8 cellular contexts compared by ENCODE assay signal in genomic region chr6:79536615-79536968, GRCh38. TPM values are rescaled to one million over a fixed set of nuclear protein-coding genes. Genes with fewer than 3 reads are reported as not detected.
DNase-seq lines count a peak whose midpoint lies in the region; ATAC-seq and TF ChIP-seq lines count a peak whose summit lies in the region.

No MANE protein-coding gene starts in this region.

- TF ChIP-seq CTCF in adrenal gland (IDR thresholded peaks at IDR 0.05): no peak

- H3K27ac ChIP-seq in adrenal gland: peak overlapping the region; percentile 31 to 91 (median 85)
- no peak overlapping the region for H3K27ac ChIP-seq in iPS-18a (ENCODE audit: low read length)

- intact Hi-C loops in adrenal gland (cut with DNase I): no loop called here

- DNase-seq in NCI-H345 (lab: John Stamatoyannopoulos, UW): peak; percentile 28
- no peak for DNase-seq in NCI-H345 treated with DMSO at 0.1 percent for 48 hours (lab: John Stamatoyannopoulos, UW; ENCODE audit: unreplicated experiment)
- peak in 6 of 7 donors; percentile 25 to 63 (median 34) for DNase-seq in adrenal gland
- peak; percentile 62 for DNase-seq in superior temporal gyrus (ENCODE audit: extremely low spot score)
- DNase-seq in MV-4-11 (lab: John Stamatoyannopoulos, UW): no peak
- DNase-seq in NCI-H446 treated with DMSO at 0.1 percent for 48 hours (lab: John Stamatoyannopoulos, UW): no peak

- H3K4me3 ChIP-seq in adrenal gland: peak overlapping the region; percentile 71 to 93 (median 82)
- H3K4me3 ChIP-seq in iPS-18a (ENCODE audit: low read length): peak overlapping the region; percentile 87

- no peak for TF ChIP-seq POLR2A in adrenal gland (IDR thresholded peaks at IDR 0.05)

- H3K27me3 ChIP-seq in adrenal gland (no peaks in the 10 kb centered on the region), iPS-18a (ENCODE audit: control insufficient read depth, insufficient read depth, low read length) (no peaks in the 10 kb centered on the region)

- H3K9ac ChIP-seq in iPS-18a (ENCODE audit: low read length): peak overlapping the region; percentile 69

- H3K36me3 ChIP-seq in adrenal gland (replicated peaks in 1 of 2) (no peaks in the 10 kb centered on the region), iPS-18a (ENCODE audit: control insufficient read depth, low read depth, low read length) (no peaks in the 10 kb centered on the region)

- ATAC-seq in HG02798 (IDR thresholded peaks at IDR 0.05; ENCODE audit: poor library complexity, unreplicated experiment): no peak

- peaks cover 0 to 13% of the 10 kb centered on the region in 2 donors for H3K4me1 ChIP-seq in adrenal gland (replicated peaks in 1 of 2)
- peaks cover 4% of the 10 kb centered on the region for H3K4me1 ChIP-seq in iPS-18a (ENCODE audit: control insufficient read depth, low read depth, low read length)

- WGBS in adrenal gland, 4 donors: 0 to 1% (median 1%) methylated on average over 10 of the region's 10 CpGs

- no peaks in the 10 kb centered on the region for H3K9me3 ChIP-seq in adrenal gland (replicated peaks in 1 of 3)
- no peaks in the 10 kb centered on the region for H3K9me3 ChIP-seq in iPS-18a (ENCODE audit: control insufficient read depth, low read depth, low read length)

RNA-seq across cellular contexts. Expression of gene LCA5, which starts 0.6 kb away (rescaled TPM):
- total RNA-seq in adrenal gland: 1 to 10 TPM; 1.3 to 4.3 (median 2.6) TPM
- polyA plus RNA-seq in adrenal gland: 1 to 10 TPM; 1.0 to 4.6 (median 1.1) TPM

Comparison
In these comparisons a context has a peak if more than half of its experiments do, and no peak if none do; other contexts are left out.
1. DNase-seq: peak in NCI-H345 (single experiment), adrenal gland (6 of 7) and superior temporal gyrus (single experiment); none in NCI-H345 treated with DMSO at 0.1 percent for 48 hours (single experiment), MV-4-11 (single experiment) and NCI-H446 treated with DMSO at 0.1 percent for 48 hours (single experiment).